ENCODE assay signal across 1 cellular context in the genomic region with DNA sequence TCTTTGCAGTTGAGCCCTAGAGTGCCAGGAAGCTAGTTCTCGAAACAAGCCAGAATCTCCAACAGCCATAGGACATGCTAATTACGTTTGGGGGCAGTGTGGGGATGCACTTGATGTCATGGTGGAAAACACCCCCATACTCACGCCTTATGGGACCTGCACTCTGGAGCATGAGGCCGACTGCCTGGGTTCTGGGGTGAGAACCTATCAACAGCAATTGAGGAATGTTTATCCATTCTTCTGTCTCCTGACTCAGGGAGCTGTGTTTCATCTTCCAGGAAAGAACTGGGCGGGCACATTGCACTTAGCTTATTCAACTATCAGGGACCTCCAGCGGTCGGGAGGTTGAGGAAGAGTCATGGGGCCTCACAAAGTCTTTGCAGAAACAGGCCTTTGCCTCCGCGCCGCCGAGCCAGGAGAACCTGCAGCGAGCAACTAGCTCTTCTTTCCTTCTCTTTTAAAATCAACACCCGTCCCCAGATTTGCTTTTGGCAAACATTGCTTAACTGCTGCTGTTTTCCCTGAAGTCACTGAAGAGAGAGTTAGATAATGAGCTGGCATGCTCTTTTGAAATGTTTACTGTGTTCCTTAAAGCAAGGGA.
TF ChIP-seq lines count a peak whose summit lies in the region.

No MANE protein-coding gene starts in this region.

TF ChIP-seq in HepG2, 621 proteins besides CTCF, POLR2A, EP300 and RAD21 (continued from another document and continues in another):
- TF ChIP-seq, protein P1, sequence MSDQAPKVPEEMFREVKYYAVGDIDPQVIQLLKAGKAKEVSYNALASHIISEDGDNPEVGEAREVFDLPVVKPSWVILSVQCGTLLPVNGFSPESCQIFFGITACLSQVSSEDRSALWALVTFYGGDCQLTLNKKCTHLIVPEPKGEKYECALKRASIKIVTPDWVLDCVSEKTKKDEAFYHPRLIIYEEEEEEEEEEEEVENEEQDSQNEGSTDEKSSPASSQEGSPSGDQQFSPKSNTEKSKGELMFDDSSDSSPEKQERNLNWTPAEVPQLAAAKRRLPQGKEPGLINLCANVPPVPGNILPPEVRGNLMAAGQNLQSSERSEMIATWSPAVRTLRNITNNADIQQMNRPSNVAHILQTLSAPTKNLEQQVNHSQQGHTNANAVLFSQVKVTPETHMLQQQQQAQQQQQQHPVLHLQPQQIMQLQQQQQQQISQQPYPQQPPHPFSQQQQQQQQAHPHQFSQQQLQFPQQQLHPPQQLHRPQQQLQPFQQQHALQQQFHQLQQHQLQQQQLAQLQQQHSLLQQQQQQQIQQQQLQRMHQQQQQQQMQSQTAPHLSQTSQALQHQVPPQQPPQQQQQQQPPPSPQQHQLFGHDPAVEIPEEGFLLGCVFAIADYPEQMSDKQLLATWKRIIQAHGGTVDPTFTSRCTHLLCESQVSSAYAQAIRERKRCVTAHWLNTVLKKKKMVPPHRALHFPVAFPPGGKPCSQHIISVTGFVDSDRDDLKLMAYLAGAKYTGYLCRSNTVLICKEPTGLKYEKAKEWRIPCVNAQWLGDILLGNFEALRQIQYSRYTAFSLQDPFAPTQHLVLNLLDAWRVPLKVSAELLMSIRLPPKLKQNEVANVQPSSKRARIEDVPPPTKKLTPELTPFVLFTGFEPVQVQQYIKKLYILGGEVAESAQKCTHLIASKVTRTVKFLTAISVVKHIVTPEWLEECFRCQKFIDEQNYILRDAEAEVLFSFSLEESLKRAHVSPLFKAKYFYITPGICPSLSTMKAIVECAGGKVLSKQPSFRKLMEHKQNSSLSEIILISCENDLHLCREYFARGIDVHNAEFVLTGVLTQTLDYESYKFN (CRISPR knock-in tag; conservative IDR thresholded peaks at IDR 0.05) = peak; percentile 81
- TF ChIP-seq NFATC3 (CRISPR knock-in tag; IDR thresholded peaks at IDR 0.05) (no peak), KLF9 (CRISPR knock-in tag; IDR thresholded peaks at IDR 0.05; ENCODE audit: low read depth) (0 out of 2 replicates have a peak, but pooled peaks have one; percentile 33), SMARCC2 (IDR thresholded peaks at IDR 0.05) (no peak), ADNP (CRISPR knock-in tag; IDR thresholded peaks at IDR 0.05) (no peak), ZNF674 (CRISPR knock-in tag; IDR thresholded peaks at IDR 0.05; ENCODE audit: low read depth) (no peak), EZH2 (conservative IDR thresholded peaks at IDR 0.05; ENCODE audit: low read depth, low read length) (no peak), SRSF9 (IDR thresholded peaks at IDR 0.05; ENCODE audit: borderline replicate concordance, insufficient read depth, low read depth, low read length, poor library complexity, severe bottlenecking) (no peak), ZNF746 (CRISPR knock-in tag; IDR thresholded peaks at IDR 0.05) (0 out of 2 replicates have a peak, but pooled peaks have one; percentile 28), RCOR2 (CRISPR knock-in tag; IDR thresholded peaks at IDR 0.05) (no peak), ZFP41 (CRISPR knock-in tag; IDR thresholded peaks at IDR 0.05; ENCODE audit: borderline replicate concordance) (no peak), ATM (IDR thresholded peaks at IDR 0.05; ENCODE audit: borderline replicate concordance) (no peak), IRX3 (CRISPR knock-in tag; IDR thresholded peaks at IDR 0.05; ENCODE audit: borderline replicate concordance, low read depth) (no peak), MAFG (CRISPR knock-in tag; IDR thresholded peaks at IDR 0.05) (no peak), KLF16 (CRISPR knock-in tag; IDR thresholded peaks at IDR 0.05) (0 out of 4 replicates have a peak, but pooled peaks of 1 of the 2 experiments have one; percentile 54), ZC3H4 (CRISPR knock-in tag; IDR thresholded peaks at IDR 0.05; ENCODE audit: borderline replicate concordance) (no peak), ZFAT (CRISPR knock-in tag; conservative IDR thresholded peaks at IDR 0.05) (no peak), ETV6 (CRISPR knock-in tag; conservative IDR thresholded peaks at IDR 0.05) (no peak), U2AF2 (IDR thresholded peaks at IDR 0.05; ENCODE audit: low read depth, low read length) (no peak), HDAC2 (CRISPR knock-in tag; IDR thresholded peaks at IDR 0.05) (peak; percentile 56), EED (CRISPR knock-in tag; IDR thresholded peaks at IDR 0.05) (no peak), PITX1 (CRISPR knock-in tag; IDR thresholded peaks at IDR 0.05) (peak; percentile 77; the same call in 1 of the 2 replicates), ZNF256 (CRISPR knock-in tag; conservative IDR thresholded peaks at IDR 0.05) (no peak)
- TF ChIP-seq, protein P2, sequence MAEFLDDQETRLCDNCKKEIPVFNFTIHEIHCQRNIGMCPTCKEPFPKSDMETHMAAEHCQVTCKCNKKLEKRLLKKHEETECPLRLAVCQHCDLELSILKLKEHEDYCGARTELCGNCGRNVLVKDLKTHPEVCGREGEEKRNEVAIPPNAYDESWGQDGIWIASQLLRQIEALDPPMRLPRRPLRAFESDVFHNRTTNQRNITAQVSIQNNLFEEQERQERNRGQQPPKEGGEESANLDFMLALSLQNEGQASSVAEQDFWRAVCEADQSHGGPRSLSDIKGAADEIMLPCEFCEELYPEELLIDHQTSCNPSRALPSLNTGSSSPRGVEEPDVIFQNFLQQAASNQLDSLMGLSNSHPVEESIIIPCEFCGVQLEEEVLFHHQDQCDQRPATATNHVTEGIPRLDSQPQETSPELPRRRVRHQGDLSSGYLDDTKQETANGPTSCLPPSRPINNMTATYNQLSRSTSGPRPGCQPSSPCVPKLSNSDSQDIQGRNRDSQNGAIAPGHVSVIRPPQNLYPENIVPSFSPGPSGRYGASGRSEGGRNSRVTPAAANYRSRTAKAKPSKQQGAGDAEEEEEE (CRISPR knock-in tag; IDR thresholded peaks at IDR 0.05; ENCODE audit: borderline replicate concordance) = no peak
- TF ChIP-seq, protein P3, sequence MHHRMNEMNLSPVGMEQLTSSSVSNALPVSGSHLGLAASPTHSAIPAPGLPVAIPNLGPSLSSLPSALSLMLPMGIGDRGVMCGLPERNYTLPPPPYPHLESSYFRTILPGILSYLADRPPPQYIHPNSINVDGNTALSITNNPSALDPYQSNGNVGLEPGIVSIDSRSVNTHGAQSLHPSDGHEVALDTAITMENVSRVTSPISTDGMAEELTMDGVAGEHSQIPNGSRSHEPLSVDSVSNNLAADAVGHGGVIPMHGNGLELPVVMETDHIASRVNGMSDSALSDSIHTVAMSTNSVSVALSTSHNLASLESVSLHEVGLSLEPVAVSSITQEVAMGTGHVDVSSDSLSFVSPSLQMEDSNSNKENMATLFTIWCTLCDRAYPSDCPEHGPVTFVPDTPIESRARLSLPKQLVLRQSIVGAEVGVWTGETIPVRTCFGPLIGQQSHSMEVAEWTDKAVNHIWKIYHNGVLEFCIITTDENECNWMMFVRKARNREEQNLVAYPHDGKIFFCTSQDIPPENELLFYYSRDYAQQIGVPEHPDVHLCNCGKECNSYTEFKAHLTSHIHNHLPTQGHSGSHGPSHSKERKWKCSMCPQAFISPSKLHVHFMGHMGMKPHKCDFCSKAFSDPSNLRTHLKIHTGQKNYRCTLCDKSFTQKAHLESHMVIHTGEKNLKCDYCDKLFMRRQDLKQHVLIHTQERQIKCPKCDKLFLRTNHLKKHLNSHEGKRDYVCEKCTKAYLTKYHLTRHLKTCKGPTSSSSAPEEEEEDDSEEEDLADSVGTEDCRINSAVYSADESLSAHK (CRISPR knock-in tag; IDR thresholded peaks at IDR 0.05; ENCODE audit: borderline replicate concordance) = no peak
- TF ChIP-seq, protein P4, sequence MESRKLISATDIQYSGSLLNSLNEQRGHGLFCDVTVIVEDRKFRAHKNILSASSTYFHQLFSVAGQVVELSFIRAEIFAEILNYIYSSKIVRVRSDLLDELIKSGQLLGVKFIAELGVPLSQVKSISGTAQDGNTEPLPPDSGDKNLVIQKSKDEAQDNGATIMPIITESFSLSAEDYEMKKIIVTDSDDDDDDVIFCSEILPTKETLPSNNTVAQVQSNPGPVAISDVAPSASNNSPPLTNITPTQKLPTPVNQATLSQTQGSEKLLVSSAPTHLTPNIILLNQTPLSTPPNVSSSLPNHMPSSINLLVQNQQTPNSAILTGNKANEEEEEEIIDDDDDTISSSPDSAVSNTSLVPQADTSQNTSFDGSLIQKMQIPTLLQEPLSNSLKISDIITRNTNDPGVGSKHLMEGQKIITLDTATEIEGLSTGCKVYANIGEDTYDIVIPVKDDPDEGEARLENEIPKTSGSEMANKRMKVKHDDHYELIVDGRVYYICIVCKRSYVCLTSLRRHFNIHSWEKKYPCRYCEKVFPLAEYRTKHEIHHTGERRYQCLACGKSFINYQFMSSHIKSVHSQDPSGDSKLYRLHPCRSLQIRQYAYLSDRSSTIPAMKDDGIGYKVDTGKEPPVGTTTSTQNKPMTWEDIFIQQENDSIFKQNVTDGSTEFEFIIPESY (CRISPR knock-in tag; IDR thresholded peaks at IDR 0.05) = no peak
- TF ChIP-seq, protein P5, sequence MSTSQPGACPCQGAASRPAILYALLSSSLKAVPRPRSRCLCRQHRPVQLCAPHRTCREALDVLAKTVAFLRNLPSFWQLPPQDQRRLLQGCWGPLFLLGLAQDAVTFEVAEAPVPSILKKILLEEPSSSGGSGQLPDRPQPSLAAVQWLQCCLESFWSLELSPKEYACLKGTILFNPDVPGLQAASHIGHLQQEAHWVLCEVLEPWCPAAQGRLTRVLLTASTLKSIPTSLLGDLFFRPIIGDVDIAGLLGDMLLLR (CRISPR knock-in tag; IDR thresholded peaks at IDR 0.05) = no peak
- TF ChIP-seq, protein P6, sequence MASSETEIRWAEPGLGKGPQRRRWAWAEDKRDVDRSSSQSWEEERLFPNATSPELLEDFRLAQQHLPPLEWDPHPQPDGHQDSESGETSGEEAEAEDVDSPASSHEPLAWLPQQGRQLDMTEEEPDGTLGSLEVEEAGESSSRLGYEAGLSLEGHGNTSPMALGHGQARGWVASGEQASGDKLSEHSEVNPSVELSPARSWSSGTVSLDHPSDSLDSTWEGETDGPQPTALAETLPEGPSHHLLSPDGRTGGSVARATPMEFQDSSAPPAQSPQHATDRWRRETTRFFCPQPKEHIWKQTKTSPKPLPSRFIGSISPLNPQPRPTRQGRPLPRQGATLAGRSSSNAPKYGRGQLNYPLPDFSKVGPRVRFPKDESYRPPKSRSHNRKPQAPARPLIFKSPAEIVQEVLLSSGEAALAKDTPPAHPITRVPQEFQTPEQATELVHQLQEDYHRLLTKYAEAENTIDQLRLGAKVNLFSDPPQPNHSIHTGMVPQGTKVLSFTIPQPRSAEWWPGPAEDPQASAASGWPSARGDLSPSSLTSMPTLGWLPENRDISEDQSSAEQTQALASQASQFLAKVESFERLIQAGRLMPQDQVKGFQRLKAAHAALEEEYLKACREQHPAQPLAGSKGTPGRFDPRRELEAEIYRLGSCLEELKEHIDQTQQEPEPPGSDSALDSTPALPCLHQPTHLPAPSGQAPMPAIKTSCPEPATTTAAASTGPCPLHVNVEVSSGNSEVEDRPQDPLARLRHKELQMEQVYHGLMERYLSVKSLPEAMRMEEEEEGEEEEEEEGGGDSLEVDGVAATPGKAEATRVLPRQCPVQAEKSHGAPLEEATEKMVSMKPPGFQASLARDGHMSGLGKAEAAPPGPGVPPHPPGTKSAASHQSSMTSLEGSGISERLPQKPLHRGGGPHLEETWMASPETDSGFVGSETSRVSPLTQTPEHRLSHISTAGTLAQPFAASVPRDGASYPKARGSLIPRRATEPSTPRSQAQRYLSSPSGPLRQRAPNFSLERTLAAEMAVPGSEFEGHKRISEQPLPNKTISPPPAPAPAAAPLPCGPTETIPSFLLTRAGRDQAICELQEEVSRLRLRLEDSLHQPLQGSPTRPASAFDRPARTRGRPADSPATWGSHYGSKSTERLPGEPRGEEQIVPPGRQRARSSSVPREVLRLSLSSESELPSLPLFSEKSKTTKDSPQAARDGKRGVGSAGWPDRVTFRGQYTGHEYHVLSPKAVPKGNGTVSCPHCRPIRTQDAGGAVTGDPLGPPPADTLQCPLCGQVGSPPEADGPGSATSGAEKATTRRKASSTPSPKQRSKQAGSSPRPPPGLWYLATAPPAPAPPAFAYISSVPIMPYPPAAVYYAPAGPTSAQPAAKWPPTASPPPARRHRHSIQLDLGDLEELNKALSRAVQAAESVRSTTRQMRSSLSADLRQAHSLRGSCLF (CRISPR knock-in tag; IDR thresholded peaks at IDR 0.05; ENCODE audit: borderline replicate concordance) = no peak
- TF ChIP-seq, protein P7, sequence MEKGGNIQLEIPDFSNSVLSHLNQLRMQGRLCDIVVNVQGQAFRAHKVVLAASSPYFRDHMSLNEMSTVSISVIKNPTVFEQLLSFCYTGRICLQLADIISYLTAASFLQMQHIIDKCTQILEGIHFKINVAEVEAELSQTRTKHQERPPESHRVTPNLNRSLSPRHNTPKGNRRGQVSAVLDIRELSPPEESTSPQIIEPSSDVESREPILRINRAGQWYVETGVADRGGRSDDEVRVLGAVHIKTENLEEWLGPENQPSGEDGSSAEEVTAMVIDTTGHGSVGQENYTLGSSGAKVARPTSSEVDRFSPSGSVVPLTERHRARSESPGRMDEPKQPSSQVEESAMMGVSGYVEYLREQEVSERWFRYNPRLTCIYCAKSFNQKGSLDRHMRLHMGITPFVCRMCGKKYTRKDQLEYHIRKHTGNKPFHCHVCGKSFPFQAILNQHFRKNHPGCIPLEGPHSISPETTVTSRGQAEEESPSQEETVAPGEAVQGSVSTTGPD (CRISPR knock-in tag; IDR thresholded peaks at IDR 0.05) = no peak
- TF ChIP-seq, protein P8, sequence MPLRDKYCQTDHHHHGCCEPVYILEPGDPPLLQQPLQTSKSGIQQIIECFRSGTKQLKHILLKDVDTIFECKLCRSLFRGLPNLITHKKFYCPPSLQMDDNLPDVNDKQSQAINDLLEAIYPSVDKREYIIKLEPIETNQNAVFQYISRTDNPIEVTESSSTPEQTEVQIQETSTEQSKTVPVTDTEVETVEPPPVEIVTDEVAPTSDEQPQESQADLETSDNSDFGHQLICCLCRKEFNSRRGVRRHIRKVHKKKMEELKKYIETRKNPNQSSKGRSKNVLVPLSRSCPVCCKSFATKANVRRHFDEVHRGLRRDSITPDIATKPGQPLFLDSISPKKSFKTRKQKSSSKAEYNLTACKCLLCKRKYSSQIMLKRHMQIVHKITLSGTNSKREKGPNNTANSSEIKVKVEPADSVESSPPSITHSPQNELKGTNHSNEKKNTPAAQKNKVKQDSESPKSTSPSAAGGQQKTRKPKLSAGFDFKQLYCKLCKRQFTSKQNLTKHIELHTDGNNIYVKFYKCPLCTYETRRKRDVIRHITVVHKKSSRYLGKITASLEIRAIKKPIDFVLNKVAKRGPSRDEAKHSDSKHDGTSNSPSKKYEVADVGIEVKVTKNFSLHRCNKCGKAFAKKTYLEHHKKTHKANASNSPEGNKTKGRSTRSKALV (CRISPR knock-in tag; IDR thresholded peaks at IDR 0.05) = no peak
- TF ChIP-seq, protein P9, sequence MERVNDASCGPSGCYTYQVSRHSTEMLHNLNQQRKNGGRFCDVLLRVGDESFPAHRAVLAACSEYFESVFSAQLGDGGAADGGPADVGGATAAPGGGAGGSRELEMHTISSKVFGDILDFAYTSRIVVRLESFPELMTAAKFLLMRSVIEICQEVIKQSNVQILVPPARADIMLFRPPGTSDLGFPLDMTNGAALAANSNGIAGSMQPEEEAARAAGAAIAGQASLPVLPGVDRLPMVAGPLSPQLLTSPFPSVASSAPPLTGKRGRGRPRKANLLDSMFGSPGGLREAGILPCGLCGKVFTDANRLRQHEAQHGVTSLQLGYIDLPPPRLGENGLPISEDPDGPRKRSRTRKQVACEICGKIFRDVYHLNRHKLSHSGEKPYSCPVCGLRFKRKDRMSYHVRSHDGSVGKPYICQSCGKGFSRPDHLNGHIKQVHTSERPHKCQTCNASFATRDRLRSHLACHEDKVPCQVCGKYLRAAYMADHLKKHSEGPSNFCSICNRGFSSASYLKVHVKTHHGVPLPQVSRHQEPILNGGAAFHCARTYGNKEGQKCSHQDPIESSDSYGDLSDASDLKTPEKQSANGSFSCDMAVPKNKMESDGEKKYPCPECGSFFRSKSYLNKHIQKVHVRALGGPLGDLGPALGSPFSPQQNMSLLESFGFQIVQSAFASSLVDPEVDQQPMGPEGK (CRISPR knock-in tag; IDR thresholded peaks at IDR 0.05) = peak; percentile 71
